In the genomic region with DNA sequence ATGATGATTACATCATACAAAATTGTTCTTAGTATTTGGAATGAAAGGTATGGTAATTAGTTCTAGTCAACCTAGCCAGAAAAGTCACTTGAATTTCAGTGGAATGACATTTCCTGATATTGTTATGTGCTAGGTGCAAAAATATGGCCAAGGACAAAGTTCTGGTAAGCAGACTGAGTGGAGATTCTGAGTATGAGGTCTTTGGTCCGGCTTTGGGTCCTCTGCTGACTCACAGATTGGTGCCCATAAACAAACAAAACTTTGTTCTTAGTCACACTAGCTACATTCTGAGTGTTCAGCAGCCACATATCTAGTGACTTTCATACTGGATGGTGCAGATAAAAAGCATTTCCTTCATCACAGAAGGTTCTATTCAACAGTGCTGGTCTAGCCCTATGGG, we compare ENCODE assay signal across 30 cellular contexts.
"Had no signal": no experiment of that assay in that cellular context is flagged by ENCODE, and none has a peak within 500 bp of the region (broad histone marks: within the 10 kb centered on the region; RNA-seq: fewer than 3 reads in every experiment).

No MANE protein-coding gene starts in this region.

- H3K36me3 ChIP-seq: adrenal gland, breast epithelium, esophagus squamous epithelium, gastroesophageal sphincter, heart right ventricle had no signal

- H3K4me1 ChIP-seq: adrenal gland, breast epithelium, esophagus squamous epithelium, gastroesophageal sphincter, heart right ventricle had no signal

- H3K27ac ChIP-seq: adrenal gland, breast epithelium, coronary artery, epithelial cell of prostate, esophagus squamous epithelium, gastroesophageal sphincter, heart right ventricle, VCaP had no signal

- H3K4me3 ChIP-seq: adrenal gland, breast epithelium, coronary artery, esophagus squamous epithelium, gastroesophageal sphincter, heart right ventricle had no signal

- H3K27me3 ChIP-seq: adrenal gland, breast epithelium, esophagus squamous epithelium, gastroesophageal sphincter, heart right ventricle had no signal

- DNase-seq: activated CD4-positive, alpha-beta memory T cell treated with anti-CD3 and anti-CD28 coated beads, Interleukin-2, amount 10 ng/mL, durations not matched to agents 7 days and 5 days; activated CD4-positive, alpha-beta T cell treated with anti-CD3 and anti-CD28 coated beads for 1 hour; activated CD4-positive, alpha-beta T cell treated with anti-CD3 and anti-CD28 coated beads for 4 hours; activated CD4-positive, alpha-beta T cell treated with anti-CD3 and anti-CD28 coated beads, Interleukin-2, amount 10 ng/mL, durations not matched to agents 7 days and 5 days; activated CD4-positive, alpha-beta T cell treated with anti-CD3 and anti-CD28 coated beads, Interleukin-2, amount 50 U/mL, for 4 hours; activated CD8-positive, alpha-beta memory T cell treated with anti-CD3 and anti-CD28 coated beads, Interleukin-2, amount 50 U/mL, for 48 hours; activated effector memory CD4-positive, alpha-beta T cell treated with anti-CD3 and anti-CD28 coated beads, Interleukin-2, amount 50 U/mL, for 16 hours; activated naive CD4-positive, alpha-beta T cell treated with anti-CD3 and anti-CD28 coated beads for 36 hours; activated naive CD8-positive, alpha-beta T cell treated with anti-CD3 and anti-CD28 coated beads for 36 hours; activated naive CD8-positive, alpha-beta T cell treated with anti-CD3 and anti-CD28 coated beads, Interleukin-2, amount 50 U/mL, for 24 hours; activated T-cell treated with anti-CD3 and anti-CD28 coated beads for 4 hours; activated T-cell treated with anti-CD3 and anti-CD28 coated beads, Interleukin-2, amount 50 U/mL, for 4 hours; adrenal gland; amygdala; aorta; effector CD8-positive, alpha-beta T cell; esophagus squamous epithelium; foreskin melanocyte; heart right ventricle; T-helper 1 cell; T-helper 17 cell; T1000 had no signal

- FAIRE-seq: endometrium, endothelial cell of umbilical vein had no signal

- ATAC-seq: activated naive CD8-positive, alpha-beta T cell treated with anti-CD3 and anti-CD28 coated beads, Interleukin-2, amount 50 U/mL, for 24 hours; activated T-cell treated with anti-CD3 and anti-CD28 coated beads, Interleukin-2, amount 50 U/mL, for 4 hours; gastroesophageal sphincter; heart right ventricle; T-helper 17 cell; WTC11 had no signal
